25 cellular contexts compared by ENCODE assay signal in the genomic region with DNA sequence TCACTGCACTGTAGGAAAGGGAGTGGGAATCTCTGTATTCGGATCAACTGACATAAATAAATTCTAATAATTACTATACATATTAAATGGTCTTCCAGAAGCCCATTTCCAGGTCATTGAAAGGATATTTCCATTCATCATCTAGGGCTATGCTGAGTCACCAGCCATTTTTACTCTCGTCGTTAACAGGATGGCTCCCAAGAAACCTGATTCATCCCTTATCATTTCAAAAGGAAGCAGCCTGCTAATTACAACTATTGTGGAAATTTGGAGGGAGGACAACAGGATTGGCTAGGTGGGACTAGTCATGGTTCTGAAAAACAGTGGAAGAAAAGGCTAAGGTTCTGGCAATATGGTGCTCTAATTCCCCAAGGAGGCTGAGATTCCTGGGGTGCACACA. TPM values are rescaled to one million over a fixed set of nuclear protein-coding genes. Genes with fewer than 3 reads are reported as not detected.
A peak's percentile ranks its signal among the peaks of the same experiment; 100 is the strongest.
DNase-seq lines count a peak whose midpoint lies in the region; ATAC-seq, FAIRE-seq and TF ChIP-seq lines count a peak whose summit lies in the region.
"Had no signal": no experiment of that assay in that cellular context is flagged by ENCODE, and none has a peak within 500 bp of the region (broad histone marks: within the 10 kb centered on the region; RNA-seq: fewer than 3 reads in every experiment).

No MANE protein-coding gene starts in this region.

- POLR2A ChIA-PET in WTC11 (lab: Charles Lee): no interaction called here

- 31 to 32% methylated on average over 3 of the region's 3 CpGs for WGBS in GM23248 (ENCODE audit: low coverage in 1 of 2, low lambda C conversion rate in 2 of 2, missing lambda C conversion rate in 2 of 2), 2 experiments
- 63 to 73% methylated on average over 3 of the region's 3 CpGs for WGBS in lower leg skin, 2 donors
- WGBS in hepatocyte (ENCODE audit: low lambda C conversion rate, missing lambda C conversion rate): 84% methylated on average over 3 of the region's 3 CpGs

- DNase-seq in GM23248 (peak; percentile 40), M059J (ENCODE audit: low read depth) (peak; percentile 54), WTC11 (ENCODE audit: low spot score) (no peak), foreskin keratinocyte (peak in 1 of 2 donors; percentile 17), lower leg skin (ENCODE audit: low spot score in 2 of 2) (no peak), GM12891 (ENCODE audit: insufficient read length, low spot score) (no peak), hepatocyte (ENCODE audit: low spot score) (no peak)
- DNase-seq: CD8-positive, alpha-beta memory T cell; H7; Kasumi-1; MM.1S; NCI-H1092 treated with DMSO at 0.1 percent for 48 hours; NCI-H146; NCI-H2081; NCI-H2171 treated with DMSO at 0.1 percent for 48 hours; NCI-H446 treated with DMSO at 0.1 percent for 48 hours; SJCRH30 had no signal

- no peaks in the 10 kb centered on the region for H3K9me2 ChIP-seq in GM23248 (ENCODE audit: insufficient read depth)
- H3K9me2 ChIP-seq in hepatocyte (replicated peaks; ENCODE audit: insufficient read depth): no peaks in the 10 kb centered on the region

- no peak overlapping the region for H3K4me3 Mint-ChIP-seq in WTC11
- H3K4me3 Mint-ChIP-seq: CD8-positive, alpha-beta memory T cell; IgD-negative memory B cell had no signal

- no peaks in the 10 kb centered on the region for H3K4me1 ChIP-seq in GM23248 (ENCODE audit: insufficient read depth)
- H3K4me1 ChIP-seq in foreskin keratinocyte: no peaks in the 10 kb centered on the region
- H3K4me1 ChIP-seq in hepatocyte (ENCODE audit: insufficient read depth): no peaks in the 10 kb centered on the region
- H3K4me1 ChIP-seq: BLaER1, SJCRH30 had no signal

- CTCF ChIA-PET in WTC11 (lab: Charles Lee): no interaction called here

- peak; percentile 28; the same call in 1 of the 2 replicates for ATAC-seq in WTC11
- ATAC-seq in foreskin keratinocyte: peak; percentile 58
- no peak for ATAC-seq in HG03108 (IDR thresholded peaks at IDR 0.05; ENCODE audit: unreplicated experiment)

- H3K9me3 Mint-ChIP-seq in WTC11: no peaks in the 10 kb centered on the region

- peaks cover 6% of the 10 kb centered on the region for H3K27me3 Mint-ChIP-seq in WTC11 (ENCODE audit: low read depth)
- H3K27me3 Mint-ChIP-seq: CD8-positive, alpha-beta memory T cell had no signal

- no peaks in the 10 kb centered on the region for H3K36me3 Mint-ChIP-seq in WTC11
- H3K36me3 Mint-ChIP-seq: CD8-positive, alpha-beta memory T cell; IgD-negative memory B cell had no signal

- TF ChIP-seq POLR2A in lower leg skin (IDR thresholded peaks at IDR 0.05) (no peak), GM12891 (IDR thresholded peaks at IDR 0.05; ENCODE audit: low read depth, low read length) (no peak)

- H3K36me3 ChIP-seq in GM23248 (ENCODE audit: low read depth): no peaks in the 10 kb centered on the region
- H3K36me3 ChIP-seq in hepatocyte (replicated peaks; ENCODE audit: insufficient read depth, low read depth): no peaks in the 10 kb centered on the region
- H3K36me3 ChIP-seq: BLaER1, SJCRH30 had no signal

- H3K9me3 ChIP-seq in GM23248 (ENCODE audit: low read depth) (no peaks in the 10 kb centered on the region), hepatocyte (ENCODE audit: low read depth) (no peaks in the 10 kb centered on the region)
- H3K9me3 ChIP-seq: BLaER1, SJCRH30 had no signal

- H2AFZ ChIP-seq in GM23248 (no peak overlapping the region), hepatocyte (no peak overlapping the region)

- H3K4me2 ChIP-seq in GM23248 (ENCODE audit: unreplicated experiment) (no peak overlapping the region), hepatocyte (no peak overlapping the region)
- H3K4me2 ChIP-seq: BLaER1 had no signal

- no peak for FAIRE-seq in GM12891 (lab: Jason Lieb, UNC)
- FAIRE-seq: D721Med, G401.6 had no signal

- H3K27ac Mint-ChIP-seq in WTC11: no peak overlapping the region
- H3K27ac Mint-ChIP-seq: CD8-positive, alpha-beta memory T cell; IgD-negative memory B cell had no signal

- H4K20me1 ChIP-seq in GM23248 (ENCODE audit: insufficient read depth) (no peaks in the 10 kb centered on the region), hepatocyte (ENCODE audit: insufficient read depth, poor library complexity, severe bottlenecking) (no peaks in the 10 kb centered on the region)
- H4K20me1 ChIP-seq: BLaER1 had no signal

- intact Hi-C loops in lower leg skin (cut with DNase I; ENCODE audit: low total_unique reads): no loop called here

- H3K4me1 Mint-ChIP-seq in WTC11: peaks cover 18% of the 10 kb centered on the region
- H3K4me1 Mint-ChIP-seq: CD8-positive, alpha-beta memory T cell; IgD-negative memory B cell had no signal

- TF ChIP-seq CTCF in WTC11 (IDR thresholded peaks at IDR 0.05) (no peak), foreskin keratinocyte (conservative IDR thresholded peaks at IDR 0.05) (no peak), lower leg skin (IDR thresholded peaks at IDR 0.05) (no peak), hepatocyte (IDR thresholded peaks at IDR 0.05; ENCODE audit: poor library complexity) (no peak)

- in situ Hi-C loops in GM23248 (cut with MboI): no loop called here

- H3K4me3 ChIP-seq in GM23248: no peak overlapping the region
- H3K4me3 ChIP-seq in lower leg skin (ENCODE audit: low read depth, poor library complexity, severe bottlenecking): no peak overlapping the region
- H3K4me3 ChIP-seq in hepatocyte: no peak overlapping the region
- H3K4me3 ChIP-seq: BLaER1, SJCRH30 had no signal

- no peak overlapping the region for H3K9ac ChIP-seq in GM23248
- H3K9ac ChIP-seq: BLaER1 had no signal

- H3K27me3 ChIP-seq in GM23248 (replicated peaks; ENCODE audit: insufficient read depth): no peaks in the 10 kb centered on the region
- H3K27me3 ChIP-seq in foreskin keratinocyte: no peaks in the 10 kb centered on the region
- no peaks in the 10 kb centered on the region for H3K27me3 ChIP-seq in hepatocyte
- H3K27me3 ChIP-seq: BLaER1, SJCRH30 had no signal

- no peaks in the 10 kb centered on the region for H3F3A ChIP-seq in GM23248 (ENCODE audit: insufficient read depth)

- H3K79me2 ChIP-seq in GM23248 (ENCODE audit: insufficient read depth): no peaks in the 10 kb centered on the region
- no peaks in the 10 kb centered on the region for H3K79me2 ChIP-seq in hepatocyte

- H3K27ac ChIP-seq in GM23248 (no peak overlapping the region), foreskin keratinocyte (no peak overlapping the region), hepatocyte (no peak overlapping the region)
- H3K27ac ChIP-seq: BLaER1, SJCRH30 had no signal

TF ChIP-seq in WTC11, 78 proteins besides CTCF, POLR2A, EP300 and RAD21 (continues in another document):
- TF ChIP-seq, protein P1, sequence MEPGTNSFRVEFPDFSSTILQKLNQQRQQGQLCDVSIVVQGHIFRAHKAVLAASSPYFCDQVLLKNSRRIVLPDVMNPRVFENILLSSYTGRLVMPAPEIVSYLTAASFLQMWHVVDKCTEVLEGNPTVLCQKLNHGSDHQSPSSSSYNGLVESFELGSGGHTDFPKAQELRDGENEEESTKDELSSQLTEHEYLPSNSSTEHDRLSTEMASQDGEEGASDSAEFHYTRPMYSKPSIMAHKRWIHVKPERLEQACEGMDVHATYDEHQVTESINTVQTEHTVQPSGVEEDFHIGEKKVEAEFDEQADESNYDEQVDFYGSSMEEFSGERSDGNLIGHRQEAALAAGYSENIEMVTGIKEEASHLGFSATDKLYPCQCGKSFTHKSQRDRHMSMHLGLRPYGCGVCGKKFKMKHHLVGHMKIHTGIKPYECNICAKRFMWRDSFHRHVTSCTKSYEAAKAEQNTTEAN (CRISPR knock-in tag; IDR thresholded peaks at IDR 0.05): no peak
- TF ChIP-seq ZNF423 (CRISPR knock-in tag; IDR thresholded peaks at IDR 0.05): no peak
- TF ChIP-seq, protein P2, sequence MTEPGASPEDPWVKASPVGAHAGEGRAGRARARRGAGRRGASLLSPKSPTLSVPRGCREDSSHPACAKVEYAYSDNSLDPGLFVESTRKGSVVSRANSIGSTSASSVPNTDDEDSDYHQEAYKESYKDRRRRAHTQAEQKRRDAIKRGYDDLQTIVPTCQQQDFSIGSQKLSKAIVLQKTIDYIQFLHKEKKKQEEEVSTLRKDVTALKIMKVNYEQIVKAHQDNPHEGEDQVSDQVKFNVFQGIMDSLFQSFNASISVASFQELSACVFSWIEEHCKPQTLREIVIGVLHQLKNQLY (CRISPR knock-in tag; IDR thresholded peaks at IDR 0.05): no peak
- TF ChIP-seq ZNF219 (CRISPR knock-in tag; IDR thresholded peaks at IDR 0.05; ENCODE audit: borderline replicate concordance): no peak
- no peak for TF ChIP-seq MYBL2 (CRISPR knock-in tag; IDR thresholded peaks at IDR 0.05)

TF ChIP-seq in GM12891, 5 proteins besides CTCF, POLR2A, EP300 and RAD21:
- TF ChIP-seq POLR2AphosphoS5 (IDR thresholded peaks at IDR 0.05; ENCODE audit: low read depth, low read length) (no peak), SPI1 (IDR thresholded peaks at IDR 0.05; ENCODE audit: low read depth, low read length) (no peak), PAX5 (IDR thresholded peaks at IDR 0.05; ENCODE audit: insufficient read depth, low read length, severe bottlenecking) (no peak), POU2F2 (IDR thresholded peaks at IDR 0.05; ENCODE audit: low read depth, low read length) (no peak), TAF1 (IDR thresholded peaks at IDR 0.05; ENCODE audit: low read depth, low read length) (no peak)
TF ChIP-seq in GM12891: peak in this region for 0.

RNA-seq across cellular contexts. Expression of a gene that starts 13.6 kb away (rescaled TPM):
- not detected in 2 replicates for total RNA-seq in GM23248 (2014; rRNA removed; shearing (Covaris generic))
- polyA plus RNA-seq in GM23248 (2016; fragmentation: Nextera tagmentation; extraction: Ambion mirVana) (0.27 TPM in 1 of 2 replicates, not detected in the other), foreskin keratinocyte (not detected in 2 replicates), hepatocyte (0.28 and 0.86 TPM in 2 replicates)
- 0.02 and 0.07 TPM in 2 replicates for total RNA-seq in M059J (2014; rRNA removed; shearing (Covaris generic))
- total RNA-seq in WTC11 (2021) (0.07 to 0.39 TPM (median 0.25 TPM) in 3 replicates), foreskin keratinocyte (not detected in 2 replicates), lower leg skin (not detected), hepatocyte (0.90 and 1.0 TPM in 2 replicates)
- polyA plus RNA-seq in GM12891 (2012; ENCODE audit: low read depth, missing spikeins): not detected
- total RNA-seq: CD8-positive, alpha-beta memory T cell; HT-29; OCI-LY7; SJCRH30; T-helper 1 cell treated with Interleukin-12 subunit alpha and Interleukin-12 subunit beta and Interleukin-4 antibody, amounts not matched to agents 30 ng/mL and 1 ng/mL, for 36 hours had no signal
- polyA plus RNA-seq: CD8-positive, alpha-beta memory T cell; IgD-negative memory B cell had no signal

Comparison
In these comparisons a context has a peak if more than half of its experiments do, and no peak if none do; other contexts are left out.
1. DNase-seq: peak in GM23248 (single experiment) and M059J (single experiment); none in WTC11 (single experiment), lower leg skin (0 of 2), GM12891 (single experiment) and hepatocyte (single experiment).